8 cellular contexts compared by ENCODE assay signal in genomic region chr9:107484117-107484723, GRCh38. TPM values are rescaled to one million over a fixed set of nuclear protein-coding genes. Genes with fewer than 3 reads are reported as not detected.
DNase-seq lines count a peak whose midpoint lies in the region; ATAC-seq and TF ChIP-seq lines count a peak whose summit lies in the region.

No MANE protein-coding gene starts in this region.

- peak; percentile 76 to 78 for ATAC-seq in stimulated activated naive B cell treated with anti-CD40 and anti-IgM and Interleukin-4, amounts not matched to agents 10 μg/mL and 1 μg/mL and 100 μg/mL, for 72 hours (replicated peaks)
- ATAC-seq in esophagus mucosa: no peak

- H4K8ac ChIP-seq in H9 (replicated peaks; ENCODE audit: insufficient read length, low read depth, low read length): no peak overlapping the region

- H3K4ac ChIP-seq in H9 (ENCODE audit: low read depth, low read length): no peak overlapping the region

- H3K27ac Mint-ChIP-seq in H9: no peak overlapping the region
- H3K27ac Mint-ChIP-seq in stimulated activated naive B cell treated with anti-CD40 and anti-IgM and Interleukin-4, amounts not matched to agents 10 μg/mL and 1 μg/mL and 100 μg/mL, for 72 hours: no peak overlapping the region

- no CpG with 5 or more reads among the region's 4 CpGs for WGBS in H9 (ENCODE audit: extremely low coverage, insufficient read length, low lambda C conversion rate)
- 54% methylated on average over 4 of the region's 4 CpGs for WGBS in hepatocyte (ENCODE audit: low lambda C conversion rate, missing lambda C conversion rate)

- H3K4me1 Mint-ChIP-seq in H9: peaks cover 22 to 24% of the 10 kb centered on the region in 2 experiments
- H3K4me1 Mint-ChIP-seq in stimulated activated naive B cell treated with anti-CD40 and anti-IgM and Interleukin-4, amounts not matched to agents 10 μg/mL and 1 μg/mL and 100 μg/mL, for 72 hours: peaks cover 12 to 24% of the 10 kb centered on the region in 2 donors

- H2AFZ ChIP-seq in H9 (ENCODE audit: low read length) (no peak overlapping the region), hepatocyte (no peak overlapping the region)

- H3K27me3 Mint-ChIP-seq in H9 (ENCODE audit: low read depth): peaks cover 30% of the 10 kb centered on the region
- H3K27me3 Mint-ChIP-seq in stimulated activated naive B cell treated with anti-CD40 and anti-IgM and Interleukin-4, amounts not matched to agents 10 μg/mL and 1 μg/mL and 100 μg/mL, for 72 hours: peaks cover 21 to 24% of the 10 kb centered on the region in 2 donors

- no peak overlapping the region for H3T11ph ChIP-seq in H9 (ENCODE audit: low read length)

- peaks cover 11% of the 10 kb centered on the region for H3K23me2 ChIP-seq in H9 (ENCODE audit: insufficient read length, low read depth, low read length, poor library complexity, severe bottlenecking)

- H2AK5ac ChIP-seq in H9 (ENCODE audit: insufficient read length, low read length): no peak overlapping the region

- H3K4me3 Mint-ChIP-seq in H9: no peak overlapping the region
- H3K4me3 Mint-ChIP-seq in stimulated activated naive B cell treated with anti-CD40 and anti-IgM and Interleukin-4, amounts not matched to agents 10 μg/mL and 1 μg/mL and 100 μg/mL, for 72 hours: no peak overlapping the region

- H3K36me3 Mint-ChIP-seq in H9 (ENCODE audit: insufficient read depth in 1 of 3, low read depth in 3 of 3): peaks cover 0 to 13% (median 9%) of the 10 kb centered on the region in 3 experiments; a peak in 4 of 7 replicates
- peaks cover 0 to 8% of the 10 kb centered on the region in 2 donors for H3K36me3 Mint-ChIP-seq in stimulated activated naive B cell treated with anti-CD40 and anti-IgM and Interleukin-4, amounts not matched to agents 10 μg/mL and 1 μg/mL and 100 μg/mL, for 72 hours

- no peaks in the 10 kb centered on the region for H3K79me1 ChIP-seq in H9 (ENCODE audit: insufficient read depth, low read depth, low read length, poor library complexity, severe bottlenecking)

- H3K9ac ChIP-seq in H9 (ENCODE audit: extremely low read depth, insufficient read length, low read length) (no peak overlapping the region), adipocyte (ENCODE audit: low read length) (peak overlapping the region; percentile 90)

- H3K18ac ChIP-seq in H9 (ENCODE audit: insufficient read length, low read depth, low read length): no peak overlapping the region

- DNase-seq in DMS153 (lab: John Stamatoyannopoulos, UW) (peak; percentile 71), H9 (no peak), NCI-H2029 (lab: John Stamatoyannopoulos, UW) (peak; percentile 64), adipocyte (ENCODE audit: low read depth) (peak; percentile 89), hepatocyte (ENCODE audit: low spot score) (peak; percentile 77), GOT3 (lab: John Stamatoyannopoulos, UW) (no peak)
- no peak for DNase-seq in stimulated activated naive B cell treated with anti-CD40 and anti-IgM and Interleukin-4, amounts not matched to agents 10 μg/mL and 1 μg/mL and 100 μg/mL, for 72 hours

- no peak overlapping the region for H3K56ac ChIP-seq in H9 (ENCODE audit: insufficient read length, low read depth, low read length)

- H3K27me3 ChIP-seq in H9 (ENCODE audit: insufficient read depth, low read length) (peaks cover 16% of the 10 kb centered on the region), adipocyte (replicated peaks; ENCODE audit: control insufficient read depth, insufficient read depth, low read length) (no peaks in the 10 kb centered on the region), hepatocyte (no peaks in the 10 kb centered on the region)

- H2BK120ac ChIP-seq in H9 (ENCODE audit: low read depth, low read length, poor library complexity, severe bottlenecking): no peak overlapping the region

- H2BK12ac ChIP-seq in H9 (ENCODE audit: insufficient read length, low read depth, low read length): no peak overlapping the region

- no peaks in the 10 kb centered on the region for H3K9me2 ChIP-seq in hepatocyte (replicated peaks; ENCODE audit: insufficient read depth)

- no peak overlapping the region for H3K14ac ChIP-seq in H9 (ENCODE audit: insufficient read depth, low read length)

- H3K36me3 ChIP-seq in adipocyte (ENCODE audit: control insufficient read depth, insufficient read depth, low read length, severe bottlenecking) (peaks cover 24% of the 10 kb centered on the region), hepatocyte (replicated peaks; ENCODE audit: insufficient read depth, low read depth) (no peaks in the 10 kb centered on the region)

- H3K4me2 ChIP-seq in H9 (ENCODE audit: insufficient read depth, insufficient read length, low read length) (no peak overlapping the region), hepatocyte (peak overlapping the region; percentile 78)

- H2BK20ac ChIP-seq in H9 (ENCODE audit: low read depth, low read length, poor library complexity, severe bottlenecking): no peak overlapping the region

- H2BK15ac ChIP-seq in H9 (ENCODE audit: low read depth, low read length): no peak overlapping the region

- H3K23ac ChIP-seq in H9 (ENCODE audit: insufficient read length, low read depth, low read length): no peak overlapping the region

- H4K5ac ChIP-seq in H9 (ENCODE audit: insufficient read length, low read depth, low read length): no peak overlapping the region

- no peaks in the 10 kb centered on the region for H3K79me2 ChIP-seq in H9 (ENCODE audit: insufficient read depth, low read length)
- peaks cover 45% of the 10 kb centered on the region for H3K79me2 ChIP-seq in hepatocyte

- H3K9me3 Mint-ChIP-seq in H9: no peaks in the 10 kb centered on the region
- peaks cover 0 to 1% of the 10 kb centered on the region in 2 donors for H3K9me3 Mint-ChIP-seq in stimulated activated naive B cell treated with anti-CD40 and anti-IgM and Interleukin-4, amounts not matched to agents 10 μg/mL and 1 μg/mL and 100 μg/mL, for 72 hours

- H3K4me1 ChIP-seq in H9 (ENCODE audit: insufficient read depth, low read length): no peaks in the 10 kb centered on the region
- peaks cover 40% of the 10 kb centered on the region for H3K4me1 ChIP-seq in adipocyte (ENCODE audit: control insufficient read depth, insufficient read depth, low read length)
- peaks cover 4% of the 10 kb centered on the region for H3K4me1 ChIP-seq in hepatocyte (ENCODE audit: insufficient read depth)

- no peaks in the 10 kb centered on the region for H4K20me1 ChIP-seq in H9 (ENCODE audit: control insufficient read depth, insufficient read depth, insufficient read length)
- H4K20me1 ChIP-seq in hepatocyte (ENCODE audit: insufficient read depth, poor library complexity, severe bottlenecking): peaks cover 25% of the 10 kb centered on the region

- no peak overlapping the region for H4K91ac ChIP-seq in H9 (ENCODE audit: insufficient read length, low read depth, low read length)

- peak overlapping the region; percentile 92 for H3K4me3 ChIP-seq in adipocyte (ENCODE audit: low read length)
- no peak overlapping the region for H3K4me3 ChIP-seq in hepatocyte

- H3K9me3 ChIP-seq in H9 (ENCODE audit: control insufficient read depth, low read depth, low read length) (no peaks in the 10 kb centered on the region), adipocyte (ENCODE audit: control insufficient read depth, low read length) (no peaks in the 10 kb centered on the region), hepatocyte (ENCODE audit: low read depth) (no peaks in the 10 kb centered on the region)

- H3K27ac ChIP-seq in H9 (ENCODE audit: insufficient read length, low read depth, low read length): no peak overlapping the region
- H3K27ac ChIP-seq in hepatocyte: no peak overlapping the region

- H2BK5ac ChIP-seq in H9 (ENCODE audit: insufficient read length, low read length): no peak overlapping the region

- peak; percentile 80 for TF ChIP-seq CTCF in H9 (conservative IDR thresholded peaks at IDR 0.05)
- peak; percentile 62 for TF ChIP-seq CTCF in hepatocyte (IDR thresholded peaks at IDR 0.05; ENCODE audit: poor library complexity)

RNA-seq across cellular contexts. Expression of gene KLF4, which starts 5.3 kb away (rescaled TPM):
- 6.2 and 7.1 TPM in 2 replicates for total RNA-seq in H9 (2021)
- 59.8 and 66.8 TPM in 2 replicates for total RNA-seq in hepatocyte
- 35.0 and 41.8 TPM in 2 replicates for polyA plus RNA-seq in hepatocyte
- 113 TPM for total RNA-seq in esophagus mucosa

Comparison
In these comparisons a context has a peak if more than half of its experiments do, and no peak if none do; other contexts are left out.
1. DNase-seq: peak in DMS153 (single experiment), NCI-H2029 (single experiment), adipocyte (single experiment) and hepatocyte (single experiment); none in H9 (single experiment), stimulated activated naive B cell treated with anti-CD40 and anti-IgM and Interleukin-4, amounts not matched to agents 10 μg/mL and 1 μg/mL and 100 μg/mL, for 72 hours (single experiment) and GOT3 (single experiment).